Comparison of ENCODE assay signal across 8 cellular contexts in genomic region chr18:50819727-50820378, GRCh38.
DNase-seq lines count a peak whose midpoint lies in the region; ATAC-seq and TF ChIP-seq lines count a peak whose summit lies in the region.

Gene MRO, minus strand, starts transcription at chr18:50820016. Its CDS starts 10,616 bp downstream, at chr18:50809400.

- TF ChIP-seq CTCF in WI38 (IDR thresholded peaks at IDR 0.05; ENCODE audit: low read depth, low read length) (peak; percentile 92), cardiac fibroblast (IDR thresholded peaks at IDR 0.05; ENCODE audit: low read depth, low read length) (peak; percentile 97)

- peak; percentile 97 for ATAC-seq in GM18907 (IDR thresholded peaks at IDR 0.05; ENCODE audit: unreplicated experiment)
- ATAC-seq in HG03175 (IDR thresholded peaks at IDR 0.05; ENCODE audit: unreplicated experiment) = peak; percentile 92

- DNase-seq in AG08396 (ENCODE audit: low spot score) (peak; percentile 85), NCI-H2227 (lab: John Stamatoyannopoulos, UW; ENCODE audit: unreplicated experiment) (peak; percentile 90), cardiac fibroblast (ENCODE audit: low read depth in 2 of 2) (peak; percentile 80 to 87), islet precursor cell (peak; percentile 89)
- DNase-seq in stimulated activated CD4-positive, alpha-beta T cell treated with anti-CD3 and anti-CD28 coated beads, Interleukin-12 subunit alpha, Interleukin-12 subunit beta, amount 100 ng/mL, for 24 hours (ENCODE audit: low read depth in 2 of 2) = peak; percentile 58 to 70

- H3K4me3 ChIP-seq in WI38 (ENCODE audit: low read depth, low read length) = peak within 1 kb of the TSS; percentile 4
- peak within 1 kb of the TSS; percentile 28 to 37 for H3K4me3 ChIP-seq in cardiac fibroblast (replicated peaks in 1 of 2; ENCODE audit: low read depth in 2 of 2, low read length in 2 of 2)

Comparison
In these comparisons a context has a peak if more than half of its experiments do, and no peak if none do; other contexts are left out.
1. Peak in every context shown above with its lines: DNase-seq, ATAC-seq and H3K4me3 ChIP-seq.